In the genomic region with DNA sequence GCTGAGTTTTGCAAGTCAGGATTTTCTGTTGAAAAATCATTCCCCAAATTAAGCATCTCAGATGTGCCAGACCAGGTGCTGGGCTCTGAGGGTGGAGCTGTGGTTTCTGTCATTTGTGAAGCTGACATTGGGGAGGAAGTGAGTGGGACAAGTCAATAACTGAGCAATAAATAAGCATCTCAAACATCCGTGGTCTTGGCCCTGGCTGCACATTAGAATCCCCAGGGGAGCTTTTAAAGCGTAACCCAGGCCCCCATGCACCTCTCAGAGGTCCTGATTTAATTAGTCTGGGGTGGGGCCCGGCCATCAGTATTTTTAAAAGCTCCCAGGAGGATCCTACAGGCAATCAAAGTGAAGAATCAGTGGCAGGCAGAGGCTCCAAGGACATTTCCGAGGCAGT, we compare ENCODE assay signal across 28 cellular contexts.
DNase-seq lines count a peak whose midpoint lies in the region; ATAC-seq and TF ChIP-seq lines count a peak whose summit lies in the region.
"Had no signal": no experiment of that assay in that cellular context is flagged by ENCODE, and none has a peak within 500 bp of the region (broad histone marks: within the 10 kb centered on the region; RNA-seq: fewer than 3 reads in every experiment).

No MANE protein-coding gene starts in this region.

- peak overlapping the region; percentile 50 for H3K4me2 ChIP-seq in DOHH2 (ENCODE audit: low read length)

- intact Hi-C loops in A673 (cut with micrococcal nuclease; ENCODE audit: unreplicated experiment), result no loop called here

- no peaks in the 10 kb centered on the region for H4K20me1 ChIP-seq in DOHH2 (ENCODE audit: control insufficient read depth, insufficient read depth, low read depth, low read length)

- no peaks in the 10 kb centered on the region for H3F3A ChIP-seq in DOHH2 (ENCODE audit: control insufficient read depth, insufficient read depth)

- H3K4me1 ChIP-seq in A673 (ENCODE audit: insufficient read depth, low read length, poor library complexity, severe bottlenecking) (peaks cover 40% of the 10 kb centered on the region), DOHH2 (ENCODE audit: control insufficient read depth, low read length) (peaks cover 21% of the 10 kb centered on the region), lung (ENCODE audit: control insufficient read depth in 2 of 2, insufficient read depth in 2 of 2, low read length in 2 of 2) (no peaks in the 10 kb centered on the region)
- H3K4me1 ChIP-seq: colonic mucosa, SJSA1, tibial nerve had no signal

- POLR2A ChIA-PET in A673 (lab: Charles Lee; ENCODE audit: low non-redundant PET), result no interaction called here

- H3K9me2 ChIP-seq in DOHH2 (replicated peaks; ENCODE audit: control insufficient read depth, low read length), result no peaks in the 10 kb centered on the region

- ATAC-seq in lung (ENCODE audit: insufficient read depth, low FRiP score) (no peak), GM21526 (IDR thresholded peaks at IDR 0.05; ENCODE audit: low FRiP score, unreplicated experiment) (no peak)
- ATAC-seq: effector memory CD8-positive, alpha-beta T cell; left lobe of liver had no signal

- no TSS peak for BruUV-seq in A673 (replicated peaks; lab: Mats Ljungman, UMichigan)

- no peaks in the 10 kb centered on the region for H3K9me3 ChIP-seq in A673 (ENCODE audit: low read depth, low read length, poor library complexity, severe bottlenecking)
- no peaks in the 10 kb centered on the region for H3K9me3 ChIP-seq in DOHH2 (ENCODE audit: control insufficient read depth, insufficient read depth, low read length)
- no peaks in the 10 kb centered on the region for H3K9me3 ChIP-seq in lung (ENCODE audit: control insufficient read depth in 2 of 2, insufficient read depth in 1 of 2, low read length in 1 of 2)
- H3K9me3 ChIP-seq: colonic mucosa, neutrophil, SJSA1, tibial nerve had no signal

- no peaks in the 10 kb centered on the region for H3K27me3 ChIP-seq in A673 (replicated peaks; ENCODE audit: insufficient read depth, low read depth, low read length, poor library complexity)
- H3K27me3 ChIP-seq in DOHH2 (ENCODE audit: control insufficient read depth, low read length), result no peaks in the 10 kb centered on the region; the same call in 1 of the 2 replicates
- H3K27me3 ChIP-seq in lung (ENCODE audit: control insufficient read depth, insufficient read depth), result no peaks in the 10 kb centered on the region
- H3K27me3 ChIP-seq: cardiac muscle cell, colonic mucosa had no signal

- H3K27ac ChIP-seq in A673 (ENCODE audit: low read depth, low read length, poor library complexity, severe bottlenecking) (peak overlapping the region; percentile 3), DOHH2 (ENCODE audit: low read depth, low read length) (no peak overlapping the region), lung (ENCODE audit: low read depth in 1 of 2, low read length in 1 of 2) (no peak overlapping the region)
- H3K27ac ChIP-seq: cardiac muscle cell, colonic mucosa, neutrophil, SJSA1, tibial nerve had no signal

- no peaks in the 10 kb centered on the region for H3K79me2 ChIP-seq in DOHH2 (ENCODE audit: control insufficient read depth, low read length)

- H3K36me3 ChIP-seq in A673 (ENCODE audit: insufficient read depth, low read length, poor library complexity, severe bottlenecking) (no peaks in the 10 kb centered on the region), DOHH2 (ENCODE audit: control insufficient read depth, low read length) (no peaks in the 10 kb centered on the region), lung (ENCODE audit: control insufficient read depth in 2 of 2, insufficient read depth in 2 of 2, low read length in 2 of 2) (no peaks in the 10 kb centered on the region)
- H3K36me3 ChIP-seq: cardiac muscle cell, colonic mucosa, neutrophil, SJSA1, tibial nerve had no signal

- CTCF ChIA-PET in A673 (lab: Charles Lee), result no interaction called here

- WGBS in lung, 2 donors, result 52 to 54% methylated on average over 4 of the region's 4 CpGs

- no peak for TF ChIP-seq CTCF in A673 (conservative IDR thresholded peaks at IDR 0.05; ENCODE audit: low read depth, low read length)
- TF ChIP-seq CTCF in DOHH2 (IDR thresholded peaks at IDR 0.05; ENCODE audit: low read depth, low read length, poor library complexity, severe bottlenecking), result no peak
- TF ChIP-seq CTCF in lung (IDR thresholded peaks at IDR 0.05; ENCODE audit: control extremely low read depth, extremely low read depth), result no peak

- DNase-seq in A673 (ENCODE audit: low spot score) (peak; percentile 58), RPMI8226 (peak; percentile 64), lung (ENCODE audit: low spot score) (peak; percentile 11), NCI-H2196 treated with DMSO at 0.1 percent for 48 hours (lab: John Stamatoyannopoulos, UW; ENCODE audit: unreplicated experiment) (no peak), pons (ENCODE audit: low spot score) (no peak), SIG-M5 treated with dmso at 0.1 percent for 504 hours (lab: John Stamatoyannopoulos, UW; ENCODE audit: unreplicated experiment) (no peak)
- DNase-seq: ACHN; activated B cell treated with CpG ODN at 0.5 μM for 24 hours; activated CD4-positive, alpha-beta T cell treated with anti-CD3 and anti-CD28 coated beads, Interleukin-2, amount 10 ng/mL, durations not matched to agents 7 days and 5 days; activated effector memory CD4-positive, alpha-beta T cell treated with anti-CD3 and anti-CD28 coated beads, Interleukin-2, amount 50 U/mL, for 16 hours; activated T-cell treated with anti-CD3 and anti-CD28 coated beads, Interleukin-2, amount 50 U/mL, for 1 hour; colonic mucosa; DMS53; effector memory CD8-positive, alpha-beta T cell; MV-4-11; NCI-H1694 treated with DMSO at 0.1 percent for 48 hours; NCI-H2171 treated with DMSO at 0.1 percent for 48 hours; NCI-H510A treated with DMSO at 0.1 percent for 48 hours; stimulated activated CD4-positive, alpha-beta T cell treated with anti-CD3 and anti-CD28 coated beads, Interleukin-15, amount 100 ng/mL, for 24 hours; stimulated activated CD4-positive, alpha-beta T cell treated with anti-CD3 and anti-CD28 coated beads, Interleukin-4, amount 100 ng/mL, for 4 hours; T-helper 1 cell had no signal

- no peak overlapping the region for H3K4me3 ChIP-seq in A673 (ENCODE audit: low read depth, low read length, poor library complexity, severe bottlenecking)
- H3K4me3 ChIP-seq in DOHH2 (ENCODE audit: low read length), result peak overlapping the region; percentile 26
- no peak overlapping the region for H3K4me3 ChIP-seq in lung
- H3K4me3 ChIP-seq: cardiac muscle cell, colonic mucosa, SJSA1, tibial nerve had no signal

Comparison
In these comparisons a context has a peak if more than half of its experiments do, and no peak if none do; other contexts are left out.
1. DNase-seq: peak in A673 (single experiment), RPMI8226 (single experiment) and lung (single experiment); none in NCI-H2196 treated with DMSO at 0.1 percent for 48 hours (single experiment), pons (single experiment) and SIG-M5 treated with dmso at 0.1 percent for 504 hours (single experiment).